In the genomic region with DNA sequence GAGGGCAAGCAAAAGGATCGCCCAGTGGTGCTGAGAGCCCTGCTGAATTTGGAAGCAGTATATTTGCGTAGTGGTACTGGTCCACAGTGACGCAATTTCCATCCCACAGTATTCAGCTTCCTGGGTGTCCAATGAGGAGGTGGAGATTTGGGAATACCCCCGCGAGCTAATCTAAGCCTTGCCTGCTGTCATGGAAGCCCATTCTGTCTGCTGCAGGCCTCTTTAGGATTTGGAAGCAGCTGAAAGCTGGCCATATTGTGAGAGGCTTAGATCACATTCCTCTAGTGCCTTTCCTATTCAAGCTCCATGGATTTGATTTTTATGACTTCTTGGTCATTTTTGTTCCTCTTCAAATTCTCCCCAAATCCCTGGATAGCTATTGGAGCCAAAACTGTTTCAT, we compare ENCODE assay signal across 21 cellular contexts.
"Had no signal": no experiment of that assay in that cellular context is flagged by ENCODE, and none has a peak within 500 bp of the region (broad histone marks: within the 10 kb centered on the region; RNA-seq: fewer than 3 reads in every experiment).

No MANE protein-coding gene starts in this region.

- H3K27me3 Mint-ChIP-seq: stimulated activated memory B cell treated with anti-CD40 and anti-IgM and Interleukin-4, amounts not matched to agents 10 μg/mL and 1 μg/mL and 100 μg/mL, for 72 hours; stimulated activated naive CD8-positive, alpha-beta T cell treated with anti-CD3 and anti-CD28 coated beads, Interleukin-15, Interleukin-2, amounts not matched to agents 100 ng/mL and 50 ng/mL, for 24 hours had no signal

- H3K4me1 ChIP-seq: psoas muscle, spleen, transverse colon, vagina had no signal

- H3K36me3 ChIP-seq: spleen, transverse colon, vagina had no signal

- DNase-seq: cerebellar nuclear complex; cortex of kidney; effector CD4-positive, alpha-beta T cell; head of caudate nucleus; kidney; midbrain; naive thymus-derived CD8-positive, alpha-beta T cell; posterior cingulate gyrus; psoas muscle; right cardiac atrium; sigmoid colon; spleen; stimulated activated CD4-positive, alpha-beta T cell treated with anti-CD3 and anti-CD28 coated beads, Interleukin-4, amount 100 ng/mL, for 4 hours; transverse colon had no signal

- H3K9me3 Mint-ChIP-seq: memory B cell; naive thymus-derived CD8-positive, alpha-beta T cell; stimulated activated memory B cell treated with anti-CD40 and anti-IgM and Interleukin-4, amounts not matched to agents 10 μg/mL and 1 μg/mL and 100 μg/mL, for 72 hours; stimulated activated naive CD8-positive, alpha-beta T cell treated with anti-CD3 and anti-CD28 coated beads, Interleukin-15, Interleukin-2, amounts not matched to agents 100 ng/mL and 50 ng/mL, for 24 hours had no signal

- ATAC-seq: left lobe of liver; naive thymus-derived CD8-positive, alpha-beta T cell; psoas muscle; right cardiac atrium; stimulated activated memory B cell treated with anti-CD40 and anti-IgM and Interleukin-4, amounts not matched to agents 10 μg/mL and 1 μg/mL and 100 μg/mL, for 72 hours had no signal

- H3K4me3 Mint-ChIP-seq: memory B cell; naive thymus-derived CD8-positive, alpha-beta T cell; stimulated activated memory B cell treated with anti-CD40 and anti-IgM and Interleukin-4, amounts not matched to agents 10 μg/mL and 1 μg/mL and 100 μg/mL, for 72 hours; stimulated activated naive CD8-positive, alpha-beta T cell treated with anti-CD3 and anti-CD28 coated beads, Interleukin-15, Interleukin-2, amounts not matched to agents 100 ng/mL and 50 ng/mL, for 24 hours had no signal

- H3K9me3 ChIP-seq: psoas muscle, sigmoid colon, spleen, transverse colon, vagina had no signal

- H3K27ac ChIP-seq: psoas muscle, sigmoid colon, skin epidermis, spleen, transverse colon, vagina had no signal

- H3K36me3 Mint-ChIP-seq: memory B cell; stimulated activated memory B cell treated with anti-CD40 and anti-IgM and Interleukin-4, amounts not matched to agents 10 μg/mL and 1 μg/mL and 100 μg/mL, for 72 hours had no signal

- H3K27me3 ChIP-seq: sigmoid colon, spleen, transverse colon, vagina had no signal

- H3K4me3 ChIP-seq: lung, psoas muscle, sigmoid colon, skin epidermis, spleen, transverse colon, vagina had no signal

- H3K4me1 Mint-ChIP-seq: memory B cell; naive thymus-derived CD8-positive, alpha-beta T cell; stimulated activated memory B cell treated with anti-CD40 and anti-IgM and Interleukin-4, amounts not matched to agents 10 μg/mL and 1 μg/mL and 100 μg/mL, for 72 hours had no signal

- H3K27ac Mint-ChIP-seq: memory B cell; stimulated activated memory B cell treated with anti-CD40 and anti-IgM and Interleukin-4, amounts not matched to agents 10 μg/mL and 1 μg/mL and 100 μg/mL, for 72 hours; stimulated activated naive CD8-positive, alpha-beta T cell treated with anti-CD3 and anti-CD28 coated beads, Interleukin-15, Interleukin-2, amounts not matched to agents 100 ng/mL and 50 ng/mL, for 24 hours had no signal
